In the genomic region with DNA sequence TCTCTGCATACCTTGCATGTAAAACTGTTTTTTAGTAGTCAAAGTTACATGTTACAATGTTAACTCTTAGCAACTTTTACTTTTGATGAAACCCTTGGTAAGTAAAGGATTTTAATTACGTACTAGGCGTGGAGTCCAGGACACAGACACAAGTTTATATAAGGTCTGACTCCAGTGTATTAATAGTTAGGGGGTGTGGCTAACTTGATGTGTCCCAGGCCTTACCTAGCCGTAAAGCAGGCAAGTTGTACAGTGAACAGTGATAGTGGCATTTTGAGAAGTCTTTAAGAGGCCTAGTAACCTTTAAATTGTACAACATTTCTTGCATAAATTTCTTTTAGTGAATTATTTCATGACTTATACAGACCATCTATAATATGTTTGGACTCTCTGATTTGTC, we compare ENCODE assay signal across 19 cellular contexts.
"Had no signal": no experiment of that assay in that cellular context is flagged by ENCODE, and none has a peak within 500 bp of the region (broad histone marks: within the 10 kb centered on the region; RNA-seq: fewer than 3 reads in every experiment).

No MANE protein-coding gene starts in this region.

- H3K27me3 ChIP-seq: SJCRH30 had no signal

- ATAC-seq: HepG2, SK-N-SH treated with all-trans-retinoic acid at 6 μM for 48 hours had no signal

- DNase-seq: IMR-90, Karpas-422, KG1, MM.1S, NCI-H1092 treated with DMSO at 0.1 percent for 48 hours, NCI-H1436, NCI-H187, NCI-H2029, NCI-H2081 treated with DMSO at 0.1 percent for 48 hours, NCI-H2171, NCI-H345, NCI-H446 treated with DMSO at 0.1 percent for 48 hours, NCI-H510A treated with DMSO at 0.1 percent for 48 hours, NCI-H526, RPMI8226, SHP77 treated with DMSO at 0.1 percent for 48 hours, SJCRH30 had no signal

- H3K9me3 ChIP-seq: SJCRH30 had no signal

- H3K27ac ChIP-seq: SJCRH30 had no signal

- H3K4me3 ChIP-seq: SJCRH30 had no signal
